26 cellular contexts compared by ENCODE assay signal in genomic region chr14:58055497-58055896, GRCh38.
"Had no signal": no experiment of that assay in that cellular context is flagged by ENCODE, and none has a peak within 500 bp of the region (broad histone marks: within the 10 kb centered on the region; RNA-seq: fewer than 3 reads in every experiment).

No MANE protein-coding gene starts in this region.

- H3K9me3 Mint-ChIP-seq: activated B cell treated with CpG ODN at 0.5 μM for 24 hours; activated CD8-positive, alpha-beta T cell treated with anti-CD3 and anti-CD28 coated beads for 36 hours; activated T-cell treated with anti-CD3 and anti-CD28 coated beads, Interleukin-2, amount 50 U/mL, for 4 hours; activated T-helper 17 cell treated with anti-CD3 and anti-CD28 coated beads, Interleukin-2, amount 50 U/mL, for 72 hours had no signal

- H3K27me3 ChIP-seq: body of pancreas, colonic mucosa, esophagus squamous epithelium had no signal

- H3K36me3 Mint-ChIP-seq: activated naive CD8-positive, alpha-beta T cell had no signal

- H3K9me3 ChIP-seq: body of pancreas, colonic mucosa, esophagus squamous epithelium had no signal

- H3K4me3 ChIP-seq: body of pancreas, colonic mucosa, esophagus squamous epithelium had no signal

- H3K4me1 Mint-ChIP-seq: activated B cell treated with CpG ODN at 0.5 μM for 24 hours; activated T-helper 17 cell treated with anti-CD3 and anti-CD28 coated beads, Interleukin-2, amount 50 U/mL, for 72 hours had no signal

- ATAC-seq: activated CD4-positive, CD25-positive, alpha-beta regulatory T cell treated with anti-CD3 and anti-CD28 coated beads, Interleukin-2, amount 50 U/mL, for 24 hours; activated CD8-positive, alpha-beta T cell treated with anti-CD3 and anti-CD28 coated beads for 36 hours; activated T-cell treated with anti-CD3 and anti-CD28 coated beads, Interleukin-2, amount 50 U/mL, for 4 hours; activated T-helper 17 cell treated with anti-CD3 and anti-CD28 coated beads, Interleukin-2, amount 50 U/mL, for 72 hours; body of pancreas had no signal

- H3K4me3 Mint-ChIP-seq: activated B cell treated with CpG ODN at 0.5 μM for 24 hours; activated CD8-positive, alpha-beta T cell treated with anti-CD3 and anti-CD28 coated beads for 36 hours; activated naive CD8-positive, alpha-beta T cell; activated T-cell treated with anti-CD3 and anti-CD28 coated beads, Interleukin-2, amount 50 U/mL, for 4 hours; activated T-helper 17 cell treated with anti-CD3 and anti-CD28 coated beads, Interleukin-2, amount 50 U/mL, for 72 hours had no signal

- H3K36me3 ChIP-seq: colonic mucosa, esophagus squamous epithelium, WERI-Rb-1 had no signal

- DNase-seq: activated B cell treated with CpG ODN at 0.5 μM for 24 hours; activated CD4-positive, alpha-beta T cell treated with anti-CD3 and anti-CD28 coated beads for 48 hours; activated CD4-positive, alpha-beta T cell treated with anti-CD3 and anti-CD28 coated beads, Interleukin-2, amount 50 U/mL, for 1 hour; activated CD4-positive, alpha-beta T cell treated with anti-CD3 and anti-CD28 coated beads, Interleukin-2, amount 50 U/mL, for 48 hours; activated CD8-positive, alpha-beta memory T cell treated with anti-CD3 and anti-CD28 coated beads for 24 hours; activated CD8-positive, alpha-beta T cell treated with anti-CD3 and anti-CD28 coated beads for 36 hours; activated effector memory CD4-positive, alpha-beta T cell treated with Interleukin-2 at 50 U/mL for 16 hours; activated gamma-delta T cell treated with Interleukin-2 at 50 U/mL for 16 hours; activated naive CD4-positive, alpha-beta T cell treated with anti-CD3 and anti-CD28 coated beads, Interleukin-2, amount 50 U/mL, for 16 hours; activated naive CD4-positive, alpha-beta T cell treated with Interleukin-2 at 50 U/mL for 16 hours; activated T-cell treated with anti-CD3 and anti-CD28 coated beads, Interleukin-2, amount 50 U/mL, for 4 hours; amniotic stem cell; anterior cingulate cortex; body of pancreas; central memory CD4-positive, alpha-beta T cell; cerebellar nuclear complex; colonic mucosa; effector CD8-positive, alpha-beta T cell; esophagus squamous epithelium; foreskin fibroblast; T-helper 2 cell; WERI-Rb-1 had no signal

- H3K4me1 ChIP-seq: body of pancreas, colonic mucosa, esophagus squamous epithelium had no signal

- H3K27ac ChIP-seq: body of pancreas, colonic mucosa, epithelial cell of prostate, esophagus squamous epithelium, WERI-Rb-1 had no signal

- H3K27ac Mint-ChIP-seq: activated B cell treated with CpG ODN at 0.5 μM for 24 hours; activated CD8-positive, alpha-beta T cell treated with anti-CD3 and anti-CD28 coated beads for 36 hours; activated naive CD8-positive, alpha-beta T cell; activated T-helper 17 cell treated with anti-CD3 and anti-CD28 coated beads, Interleukin-2, amount 50 U/mL, for 72 hours had no signal
